In the genomic region with DNA sequence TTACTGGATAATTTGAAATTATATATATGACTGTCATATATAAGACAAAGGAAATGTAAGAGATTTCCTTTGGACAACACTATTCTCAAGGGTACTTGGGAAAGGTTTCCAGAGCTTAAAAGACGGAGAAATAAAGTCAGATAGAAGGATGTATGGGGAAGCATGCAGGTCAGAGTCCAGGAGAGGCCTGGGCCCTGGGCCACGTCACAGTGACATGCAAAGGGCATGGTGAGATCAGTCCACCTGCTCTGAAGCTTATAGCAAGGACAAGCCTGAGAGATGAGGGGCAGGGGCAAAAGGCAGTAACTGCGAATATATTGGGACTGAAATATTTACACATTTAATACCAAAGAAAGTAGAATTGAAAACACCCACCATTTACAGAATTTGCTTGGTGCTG, we compare ENCODE assay signal across 27 cellular contexts.
"Had no signal": no experiment of that assay in that cellular context is flagged by ENCODE, and none has a peak within 500 bp of the region (broad histone marks: within the 10 kb centered on the region; RNA-seq: fewer than 3 reads in every experiment).

No MANE protein-coding gene starts in this region.

- H3K27me3 ChIP-seq: stomach, suprapubic skin, testis, thyroid gland, tibial artery, tibial nerve, transverse colon, upper lobe of left lung, upper lobe of right lung, uterus, vagina had no signal

- DNase-seq: stimulated activated CD4-positive, alpha-beta T cell treated with anti-CD3 and anti-CD28 coated beads, Interleukin-2, amount 100 ng/mL, for 48 hours; stimulated activated CD4-positive, alpha-beta T cell treated with anti-CD3 and anti-CD28 coated beads, Interleukin-4, amount 100 ng/mL, for 1 hour; stimulated activated CD4-positive, alpha-beta T cell treated with anti-CD3 and anti-CD28 coated beads, Interleukin-4, amount 100 ng/mL, for 24 hours; stimulated activated CD4-positive, alpha-beta T cell treated with anti-CD3 and anti-CD28 coated beads, Interleukin-4, amount 100 ng/mL, for 4 hours; stimulated activated CD8-positive, alpha-beta memory T cell treated with anti-CD3 and anti-CD28 coated beads, Interleukin-4, amount 100 ng/mL, for 48 hours; stimulated activated naive B cell treated with anti-CD40 and anti-IgM and Interleukin-4, amounts not matched to agents 10 μg/mL and 1 μg/mL and 100 μg/mL, for 72 hours; stimulated activated naive CD4-positive, alpha-beta T cell; stimulated activated naive CD4-positive, alpha-beta T cell treated with Interleukin-2 at 50 U/mL for 16 hours; stimulated activated naive CD8-positive, alpha-beta T cell treated with anti-CD3 and anti-CD28 coated beads, Interleukin-15, amount 100 ng/mL, for 72 hours; stimulated activated naive CD8-positive, alpha-beta T cell treated with anti-CD3 and anti-CD28 coated beads, Interleukin-15, Interleukin-2, amounts not matched to agents 100 U/mL and 50 U/mL, for 24 hours; stomach; substantia nigra; testis; thyroid gland; tibial artery; transverse colon; trophoblast cell; upper lobe of left lung; upper lobe of right lung; uterus had no signal

- H3K4me1 ChIP-seq: suprapubic skin, testis, thyroid gland, tibial nerve, transverse colon, upper lobe of left lung, upper lobe of right lung, uterus, vagina had no signal

- FAIRE-seq: urothelium cell line had no signal

- H3K27ac ChIP-seq: stomach, suprapubic skin, testis, thoracic aorta, thyroid gland, tibial artery, tibial nerve, transverse colon, upper lobe of left lung, upper lobe of right lung, uterus, vagina had no signal

- H3K4me3 ChIP-seq: stomach, suprapubic skin, testis, thoracic aorta, thyroid gland, tibial artery, tibial nerve, transverse colon, upper lobe of left lung, upper lobe of right lung, uterus, vagina had no signal

- H3K9me3 ChIP-seq: stomach, suprapubic skin, testis, thoracic aorta, thyroid gland, tibial artery, transverse colon, upper lobe of left lung, upper lobe of right lung, uterus, vagina had no signal

- H3K36me3 ChIP-seq: thoracic aorta, upper lobe of right lung, uterus had no signal

- ATAC-seq: stimulated activated effector memory CD8-positive, alpha-beta T cell treated with anti-CD3 and anti-CD28 coated beads, Interleukin-12 subunit alpha, Interleukin-12 subunit beta, amount 100 ng/mL, for 72 hours; stimulated activated memory B cell treated with anti-CD40 and anti-IgM and Interleukin-4, amounts not matched to agents 10 μg/mL and 1 μg/mL and 100 μg/mL, for 72 hours; stimulated activated naive B cell treated with anti-CD40 and anti-IgM and Interleukin-4, amounts not matched to agents 10 μg/mL and 1 μg/mL and 100 μg/mL, for 72 hours; stimulated activated naive CD8-positive, alpha-beta T cell treated with anti-CD3 and anti-CD28 coated beads, Interleukin-15, amount 100 ng/mL, for 72 hours; stimulated activated naive CD8-positive, alpha-beta T cell treated with anti-CD3 and anti-CD28 coated beads, Interleukin-15, Interleukin-2, amounts not matched to agents 100 U/mL and 50 U/mL, for 24 hours; upper lobe of right lung had no signal
